Comparison of ENCODE assay signal across 34 cellular contexts in genomic region chr1:220317161-220317560, GRCh38.
"Had no signal": no experiment of that assay in that cellular context is flagged by ENCODE, and none has a peak within 500 bp of the region (broad histone marks: within the 10 kb centered on the region; RNA-seq: fewer than 3 reads in every experiment).

No MANE protein-coding gene starts in this region.

- H3K4me1 ChIP-seq: adrenal gland, ascending aorta, body of pancreas, breast epithelium had no signal

- H3K9me3 ChIP-seq: adrenal gland, ascending aorta, body of pancreas, breast epithelium had no signal

- H3K27ac ChIP-seq: adrenal gland, ascending aorta, body of pancreas, brain microvascular endothelial cell, breast epithelium, cardiac muscle cell had no signal

- H3K27me3 ChIP-seq: adrenal gland, ascending aorta, body of pancreas, brain microvascular endothelial cell, breast epithelium, cardiac muscle cell had no signal

- H3K36me3 ChIP-seq: adrenal gland, ascending aorta, brain microvascular endothelial cell, breast epithelium, cardiac muscle cell had no signal

- ATAC-seq: activated naive CD4-positive, alpha-beta T cell treated with anti-CD3 and anti-CD28 coated beads, Interleukin-2, amount 50 U/mL, for 72 hours; activated naive CD8-positive, alpha-beta T cell treated with anti-CD3 and anti-CD28 coated beads, Interleukin-2, amount 50 U/mL, for 24 hours; activated T-cell treated with anti-CD3 and anti-CD28 coated beads, Interleukin-2, amount 50 U/mL, for 4 hours; activated T-cell treated with anti-CD3 and anti-CD28 coated beads, Interleukin-2, amount 50 U/mL, for 72 hours; activated T-helper 17 cell treated with anti-CD3 and anti-CD28 coated beads, Interleukin-2, amount 50 U/mL, for 72 hours; body of pancreas had no signal

- DNase-seq: activated effector memory CD4-positive, alpha-beta T cell treated with anti-CD3 and anti-CD28 coated beads, Interleukin-2, amount 50 U/mL, for 16 hours; activated effector memory CD4-positive, alpha-beta T cell treated with Interleukin-2 at 50 U/mL for 16 hours; activated gamma-delta T cell; activated gamma-delta T cell treated with Interleukin-2 at 50 U/mL for 16 hours; activated naive CD4-positive, alpha-beta T cell; activated naive CD4-positive, alpha-beta T cell treated with anti-CD3 and anti-CD28 coated beads for 36 hours; activated naive CD4-positive, alpha-beta T cell treated with anti-CD3 and anti-CD28 coated beads, Interleukin-2, amount 10 ng/mL, durations not matched to agents 7 days and 5 days; activated naive CD4-positive, alpha-beta T cell treated with anti-CD3 and anti-CD28 coated beads, Interleukin-2, amount 50 U/mL, for 16 hours; activated naive CD4-positive, alpha-beta T cell treated with Interleukin-2 at 50 U/mL for 16 hours; activated naive CD8-positive, alpha-beta T cell treated with anti-CD3 and anti-CD28 coated beads for 36 hours; activated naive CD8-positive, alpha-beta T cell treated with anti-CD3 and anti-CD28 coated beads, Interleukin-2, amount 10 ng/mL, durations not matched to agents 7 days and 5 days; activated naive CD8-positive, alpha-beta T cell treated with anti-CD3 and anti-CD28 coated beads, Interleukin-2, amount 50 U/mL, for 24 hours; activated T-cell treated with anti-CD3 and anti-CD28 coated beads, Interleukin-2, amount 50 U/mL, for 1 hour; activated T-cell treated with anti-CD3 and anti-CD28 coated beads, Interleukin-2, amount 50 U/mL, for 24 hours; activated T-cell treated with anti-CD3 and anti-CD28 coated beads, Interleukin-2, amount 50 U/mL, for 4 hours; activated T-cell treated with anti-CD3 and anti-CD28 coated beads, Interleukin-2, amount 50 U/mL, for 48 hours; activated T-cell treated with anti-CD3 and anti-CD28 coated beads, Interleukin-2, amount 50 U/mL, for 72 hours; adrenal gland; amniotic stem cell; amygdala; anterior cingulate cortex; aorta; body of pancreas; brain microvascular endothelial cell; caudate nucleus; central memory CD4-positive, alpha-beta T cell; cerebellar nuclear complex had no signal

- H3K4me3 ChIP-seq: adrenal gland, ascending aorta, body of pancreas, breast epithelium, cardiac muscle cell had no signal

- FAIRE-seq: astrocyte, bronchial epithelial cell had no signal
